Comparison of ENCODE assay signal across 1 cellular context in genomic region chr19:8307965-8308866, GRCh38.
A peak's percentile ranks its signal among the peaks of the same experiment; 100 is the strongest.
TF ChIP-seq lines count a peak whose summit lies in the region.

CD320 (minus strand) TSS chr19:8308358; CDS start chr19:8308290, 68 bp downstream.

TF ChIP-seq in HEK293, 187 proteins besides CTCF, POLR2A, EP300 and RAD21 (continued from another document):
- no peak for TF ChIP-seq ZNF518A (tag by site-specific recombination; conservative IDR thresholded peaks at IDR 0.05; ENCODE audit: low read depth)
- no peak for TF ChIP-seq GLI4 (tag by site-specific recombination; IDR thresholded peaks at IDR 0.05)
- no peak for TF ChIP-seq ZNF214 (tag by site-specific recombination; IDR thresholded peaks at IDR 0.05; ENCODE audit: borderline replicate concordance)
- TF ChIP-seq INSM2 (tag by site-specific recombination; IDR thresholded peaks at IDR 0.05) = no peak
- TF ChIP-seq ZFP37 (tag by site-specific recombination; IDR thresholded peaks at IDR 0.05) = peak; percentile 62; the same call in 1 of the 2 replicates
- TF ChIP-seq ZNF768 (tag by site-specific recombination; IDR thresholded peaks at IDR 0.05) = no peak
- TF ChIP-seq ZNF114 (tag by site-specific recombination; IDR thresholded peaks at IDR 0.05) = no peak
- no peak for TF ChIP-seq ZNF521 (tag by site-specific recombination; IDR thresholded peaks at IDR 0.05)
- no peak for TF ChIP-seq ZNF26 (tag by site-specific recombination; IDR thresholded peaks at IDR 0.05)
- TF ChIP-seq, protein P1, sequence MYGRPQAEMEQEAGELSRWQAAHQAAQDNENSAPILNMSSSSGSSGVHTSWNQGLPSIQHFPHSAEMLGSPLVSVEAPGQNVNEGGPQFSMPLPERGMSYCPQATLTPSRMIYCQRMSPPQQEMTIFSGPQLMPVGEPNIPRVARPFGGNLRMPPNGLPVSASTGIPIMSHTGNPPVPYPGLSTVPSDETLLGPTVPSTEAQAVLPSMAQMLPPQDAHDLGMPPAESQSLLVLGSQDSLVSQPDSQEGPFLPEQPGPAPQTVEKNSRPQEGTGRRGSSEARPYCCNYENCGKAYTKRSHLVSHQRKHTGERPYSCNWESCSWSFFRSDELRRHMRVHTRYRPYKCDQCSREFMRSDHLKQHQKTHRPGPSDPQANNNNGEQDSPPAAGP (tag by site-specific recombination; IDR thresholded peaks at IDR 0.05) = no peak; the same call in 1 of the 2 replicates
- no peak for TF ChIP-seq ZNF624 (tag by site-specific recombination; IDR thresholded peaks at IDR 0.05)
- peak; percentile 91 for TF ChIP-seq KLF9 (tag by site-specific recombination; IDR thresholded peaks at IDR 0.05; ENCODE audit: low read depth)
- 0 out of 2 replicates have a peak, but pooled peaks have one; percentile 37 for TF ChIP-seq ZSCAN16 (tag by site-specific recombination; IDR thresholded peaks at IDR 0.05)
- no peak for TF ChIP-seq ZNF133 (tag by site-specific recombination; IDR thresholded peaks at IDR 0.05)
- peak; percentile 70; the same call in 1 of the 2 replicates for TF ChIP-seq BCL11B (tag by site-specific recombination; IDR thresholded peaks at IDR 0.05; ENCODE audit: low read depth)
- TF ChIP-seq ZNF510 (tag by site-specific recombination; IDR thresholded peaks at IDR 0.05; ENCODE audit: insufficient replicate concordance) = no peak
- TF ChIP-seq ZNF433 (tag by site-specific recombination; IDR thresholded peaks at IDR 0.05; ENCODE audit: low read depth) = no peak
- no peak for TF ChIP-seq ZNF132 (tag by site-specific recombination; IDR thresholded peaks at IDR 0.05; ENCODE audit: borderline replicate concordance)
- TF ChIP-seq ZNF221 (tag by site-specific recombination; IDR thresholded peaks at IDR 0.05; ENCODE audit: borderline replicate concordance) = no peak
- peak; percentile 55; the same call in 1 of the 2 replicates for TF ChIP-seq ZBTB8A (tag by site-specific recombination; IDR thresholded peaks at IDR 0.05)
- TF ChIP-seq ZSCAN30 (tag by site-specific recombination; IDR thresholded peaks at IDR 0.05) = peak; percentile 75; the same call in 1 of the 2 replicates
- no peak for TF ChIP-seq GLI2 (tag by site-specific recombination; IDR thresholded peaks at IDR 0.05; ENCODE audit: borderline replicate concordance, low read depth)
- TF ChIP-seq ZNF529 (tag by site-specific recombination; IDR thresholded peaks at IDR 0.05; ENCODE audit: insufficient replicate concordance) = no peak
- no peak for TF ChIP-seq ZNF140 (tag by site-specific recombination; IDR thresholded peaks at IDR 0.05)
- peak; percentile 63; the same call in 1 of the 2 replicates for TF ChIP-seq ZNF660 (tag by site-specific recombination; IDR thresholded peaks at IDR 0.05)
- TF ChIP-seq ZNF335 (tag by site-specific recombination; conservative IDR thresholded peaks at IDR 0.05) = peak; percentile 8; the same call in 1 of the 2 replicates
- TF ChIP-seq ZNF837 (tag by site-specific recombination; IDR thresholded peaks at IDR 0.05) = no peak
- no peak for TF ChIP-seq ZNF274 (IDR thresholded peaks at IDR 0.05; ENCODE audit: low read length)
- TF ChIP-seq ZNF274 (tag by site-specific recombination; IDR thresholded peaks at IDR 0.05; ENCODE audit: borderline replicate concordance) = no peak
- 0 out of 2 replicates have a peak, but pooled peaks have one; percentile 21 for TF ChIP-seq ZNF394 (tag by site-specific recombination; IDR thresholded peaks at IDR 0.05; ENCODE audit: borderline replicate concordance)
- peak; percentile 72 for TF ChIP-seq ZNF76 (tag by site-specific recombination; IDR thresholded peaks at IDR 0.05; ENCODE audit: borderline replicate concordance, low read depth)
- TF ChIP-seq, protein P2, sequence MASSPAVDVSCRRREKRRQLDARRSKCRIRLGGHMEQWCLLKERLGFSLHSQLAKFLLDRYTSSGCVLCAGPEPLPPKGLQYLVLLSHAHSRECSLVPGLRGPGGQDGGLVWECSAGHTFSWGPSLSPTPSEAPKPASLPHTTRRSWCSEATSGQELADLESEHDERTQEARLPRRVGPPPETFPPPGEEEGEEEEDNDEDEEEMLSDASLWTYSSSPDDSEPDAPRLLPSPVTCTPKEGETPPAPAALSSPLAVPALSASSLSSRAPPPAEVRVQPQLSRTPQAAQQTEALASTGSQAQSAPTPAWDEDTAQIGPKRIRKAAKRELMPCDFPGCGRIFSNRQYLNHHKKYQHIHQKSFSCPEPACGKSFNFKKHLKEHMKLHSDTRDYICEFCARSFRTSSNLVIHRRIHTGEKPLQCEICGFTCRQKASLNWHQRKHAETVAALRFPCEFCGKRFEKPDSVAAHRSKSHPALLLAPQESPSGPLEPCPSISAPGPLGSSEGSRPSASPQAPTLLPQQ (tag by site-specific recombination; IDR thresholded peaks at IDR 0.05) = peak; percentile 93
- no peak for TF ChIP-seq ZNF19 (tag by site-specific recombination; IDR thresholded peaks at IDR 0.05; ENCODE audit: low read depth)
- peak; percentile 76; the same call in 1 of the 2 replicates for TF ChIP-seq TRIM28 (IDR thresholded peaks at IDR 0.05; ENCODE audit: borderline replicate concordance, low read length)
- TF ChIP-seq ZNF169 (tag by site-specific recombination; IDR thresholded peaks at IDR 0.05) = no peak
- no peak for TF ChIP-seq YY1 (tag by site-specific recombination; IDR thresholded peaks at IDR 0.05)
- no peak for TF ChIP-seq ZNF211 (tag by site-specific recombination; IDR thresholded peaks at IDR 0.05; ENCODE audit: low read depth)
- no peak for TF ChIP-seq ZNF626 (tag by site-specific recombination; IDR thresholded peaks at IDR 0.05)
- peak; percentile 28; the same call in 1 of the 2 replicates for TF ChIP-seq SCRT2 (tag by site-specific recombination; IDR thresholded peaks at IDR 0.05)
- TF ChIP-seq ZNF2 (tag by site-specific recombination; IDR thresholded peaks at IDR 0.05) = no peak; the same call in 1 of the 2 replicates
- TF ChIP-seq ZNF488 (tag by site-specific recombination; IDR thresholded peaks at IDR 0.05) = no peak
- TF ChIP-seq ZNF558 (tag by site-specific recombination; IDR thresholded peaks at IDR 0.05) = 0 out of 2 replicates have a peak, but pooled peaks have one; percentile 31
- TF ChIP-seq ZNF121 (tag by site-specific recombination; IDR thresholded peaks at IDR 0.05) = no peak
- 0 out of 2 replicates have a peak, but pooled peaks have one; percentile 24 for TF ChIP-seq ZNF341 (tag by site-specific recombination; IDR thresholded peaks at IDR 0.05; ENCODE audit: low read depth)
- TF ChIP-seq ZNF585B (tag by site-specific recombination; IDR thresholded peaks at IDR 0.05) = no peak
- TF ChIP-seq KLF1 (tag by site-specific recombination; IDR thresholded peaks at IDR 0.05) = peak; percentile 70
- no peak for TF ChIP-seq ZNF596 (tag by site-specific recombination; IDR thresholded peaks at IDR 0.05)
- TF ChIP-seq SETDB1 (IDR thresholded peaks at IDR 0.05; ENCODE audit: insufficient read length, low read length) = peak; percentile 12
- TF ChIP-seq MYNN (tag by site-specific recombination; IDR thresholded peaks at IDR 0.05; ENCODE audit: borderline replicate concordance) = no peak
- peak; percentile 37; the same call in 1 of the 2 replicates for TF ChIP-seq ZNF184 (tag by site-specific recombination; IDR thresholded peaks at IDR 0.05)
- TF ChIP-seq ZNF501 (tag by site-specific recombination; IDR thresholded peaks at IDR 0.05) = peak; percentile 81; the same call in 1 of the 2 replicates
